ENCODE assay signal across 2 cellular contexts in genomic region chr2:103159018-103159417, GRCh38.
TF ChIP-seq lines count a peak whose summit lies in the region.

No MANE protein-coding gene starts in this region.

TF ChIP-seq in GM23338, 12 proteins besides CTCF, POLR2A, EP300 and RAD21:
- TF ChIP-seq ZNF462 (CRISPR knock-in tag; IDR thresholded peaks at IDR 0.05) = no peak
- no peak for TF ChIP-seq ZNF331 (CRISPR knock-in tag; IDR thresholded peaks at IDR 0.05; ENCODE audit: low read depth)
- TF ChIP-seq STAT1 (IDR thresholded peaks at IDR 0.05; ENCODE audit: unreplicated experiment) = no peak
- TF ChIP-seq REST (IDR thresholded peaks at IDR 0.05; ENCODE audit: unreplicated experiment) = no peak
- TF ChIP-seq EZH2phosphoT487 (IDR thresholded peaks at IDR 0.05; ENCODE audit: unreplicated experiment) = no peak
- no peak for TF ChIP-seq ZNF114 (CRISPR knock-in tag; IDR thresholded peaks at IDR 0.05)

TF ChIP-seq in H1, 55 proteins besides CTCF, POLR2A, EP300 and RAD21 (continued from another document):
- TF ChIP-seq KDM1A (IDR thresholded peaks at IDR 0.05; ENCODE audit: borderline replicate concordance, low read length) = no peak
- no peak for TF ChIP-seq TBP (IDR thresholded peaks at IDR 0.05; ENCODE audit: low read depth, low read length)
- TF ChIP-seq EZH2 (IDR thresholded peaks at IDR 0.05; ENCODE audit: low read depth, low read length, severe bottlenecking) = no peak
TF ChIP-seq in H1: peak in this region for 0.
